10 cellular contexts compared by ENCODE assay signal in the genomic region with DNA sequence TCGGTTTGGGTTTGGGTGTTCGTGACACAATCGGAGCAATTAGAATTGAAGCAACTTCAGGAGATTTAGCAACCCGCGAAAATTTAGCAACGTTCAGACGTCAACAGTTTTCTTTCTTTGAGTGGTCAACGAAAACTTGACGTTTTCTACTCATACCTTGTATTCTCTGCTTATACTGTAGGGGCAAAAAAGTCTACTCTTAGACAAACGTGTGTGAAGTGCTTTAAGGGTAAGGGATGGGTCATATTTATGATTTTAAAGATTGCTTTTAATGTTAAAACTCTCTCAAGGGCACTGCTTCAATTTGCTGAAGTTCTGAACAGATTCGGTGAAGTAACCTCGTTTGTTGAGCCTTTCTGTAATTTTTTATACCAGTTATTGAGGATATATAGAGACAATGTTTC. TPM values are rescaled to one million over a fixed set of nuclear protein-coding genes. Genes with fewer than 3 reads are reported as not detected.
A peak's percentile ranks its signal among the peaks of the same experiment; 100 is the strongest.
DNase-seq lines count a peak whose midpoint lies in the region; ATAC-seq and TF ChIP-seq lines count a peak whose summit lies in the region.
"Had no signal": no experiment of that assay in that cellular context is flagged by ENCODE, and none has a peak within 500 bp of the region (broad histone marks: within the 10 kb centered on the region; RNA-seq: fewer than 3 reads in every experiment).

No MANE protein-coding gene starts in this region.

- H3K18ac ChIP-seq in trophoblast cell (ENCODE audit: low read length) = no peak overlapping the region

- no peak for TF ChIP-seq RAD21 in SK-N-SH (IDR thresholded peaks at IDR 0.05; ENCODE audit: low read length)

- H3K4me3 ChIP-seq in SK-N-SH (ENCODE audit: low read depth in 2 of 2, low read length in 1 of 2) (no peak overlapping the region), trophoblast cell (ENCODE audit: low read depth, low read length) (no peak overlapping the region), upper lobe of right lung (no peak overlapping the region)

- TF ChIP-seq CTCF in SK-N-SH (IDR thresholded peaks at IDR 0.05) = no peak
- TF ChIP-seq CTCF in upper lobe of right lung (IDR thresholded peaks at IDR 0.05) = no peak

- no peak overlapping the region for H2BK12ac ChIP-seq in trophoblast cell (ENCODE audit: low read length)

- no peak overlapping the region for H3K27ac ChIP-seq in SK-N-SH (ENCODE audit: low read depth in 2 of 2, low read length in 1 of 2)
- H3K27ac ChIP-seq in trophoblast cell (ENCODE audit: low read depth, low read length) = no peak overlapping the region
- no peak overlapping the region for H3K27ac ChIP-seq in upper lobe of right lung
- H3K27ac ChIP-seq: parathyroid adenoma had no signal

- no peaks in the 10 kb centered on the region for H3K79me1 ChIP-seq in trophoblast cell (ENCODE audit: low read length)

- H3K9me2 ChIP-seq in SK-N-SH = no peaks in the 10 kb centered on the region

- H3K4ac ChIP-seq in trophoblast cell (ENCODE audit: low read depth, low read length) = no peak overlapping the region

- POLR2A ChIA-PET in SK-N-SH (lab: Yijun Ruan, JAX) = interaction anchor here (0.6 kb wide), 1 partner anchor 133 kb away, joined by 3 read pairs; no protein-coding TSS in a partner anchor

- ATAC-seq in SK-N-SH treated with all-trans-retinoic acid at 6 μM for 48 hours (no peak), upper lobe of right lung (no peak), GM21825 (IDR thresholded peaks at IDR 0.05; ENCODE audit: unreplicated experiment) (no peak)

- H2BK5ac ChIP-seq in trophoblast cell (ENCODE audit: low read depth, low read length, poor library complexity) = no peak overlapping the region

- H3K4me1 ChIP-seq in SK-N-SH (ENCODE audit: control insufficient read depth in 1 of 2, insufficient read depth in 2 of 2, low read depth in 1 of 2, low read length in 1 of 2) (peaks cover 0 to 21% of the 10 kb centered on the region in 2 experiments; a peak in 1 of 4 replicates), trophoblast cell (ENCODE audit: control insufficient read depth in 1 of 2, insufficient read depth in 2 of 2, low read length in 2 of 2) (peaks cover 19 to 20% of the 10 kb centered on the region in 2 experiments), upper lobe of right lung (peaks cover 42% of the 10 kb centered on the region)
- H3K4me1 ChIP-seq: parathyroid adenoma had no signal

- H3F3A ChIP-seq in SK-N-SH (replicated peaks; ENCODE audit: insufficient read depth) = no peaks in the 10 kb centered on the region

- H2AFZ ChIP-seq in SK-N-SH (ENCODE audit: low read depth) (0 out of 2 replicates have a peak overlapping the region, but pooled peaks have one; percentile 8), trophoblast cell (ENCODE audit: insufficient read depth, low read length, poor library complexity) (no peak overlapping the region)
- H2AFZ ChIP-seq: parathyroid adenoma had no signal

- no peaks in the 10 kb centered on the region for H3K9me3 ChIP-seq in SK-N-SH
- peaks cover 13% of the 10 kb centered on the region for H3K9me3 ChIP-seq in trophoblast cell (ENCODE audit: insufficient read depth, low read depth, low read length)
- no peaks in the 10 kb centered on the region for H3K9me3 ChIP-seq in upper lobe of right lung

- TF ChIP-seq EP300 in SK-N-SH (IDR thresholded peaks at IDR 0.05; ENCODE audit: borderline replicate concordance in 1 of 2, low read depth in 1 of 2, low read length in 1 of 2) = no peak

- CTCF ChIA-PET in SK-N-SH (lab: Yijun Ruan, JAX) = interaction anchor here (0.7 to 2.9 kb wide), 3 partner anchors 9 to 484 kb away, joined by 3 to 7 read pairs (median 3); partner anchors contain the start of gene OTX1

- no peak overlapping the region for H4K12ac ChIP-seq in trophoblast cell (ENCODE audit: low read depth, low read length)

- H3K36me3 ChIP-seq in SK-N-SH (replicated peaks in 1 of 2; ENCODE audit: control insufficient read depth in 1 of 2, insufficient read depth in 2 of 2, low read length in 1 of 2) (no peaks in the 10 kb centered on the region), trophoblast cell (ENCODE audit: control insufficient read depth in 1 of 2, insufficient read depth in 2 of 2, low read length in 2 of 2) (no peaks in the 10 kb centered on the region), upper lobe of right lung (no peaks in the 10 kb centered on the region)

- 12% methylated on average over 11 of the region's 12 CpGs for WGBS in SK-N-SH (ENCODE audit: low lambda C conversion rate)
- no CpG with 5 or more reads among the region's 12 CpGs for WGBS in trophoblast cell (ENCODE audit: extremely low coverage, insufficient coverage, insufficient read length)

- H2AK5ac ChIP-seq in trophoblast cell (ENCODE audit: low read length) = no peak overlapping the region

- H4K91ac ChIP-seq in trophoblast cell (ENCODE audit: low read depth, low read length) = no peak overlapping the region

- H3K79me2 ChIP-seq in SK-N-SH (ENCODE audit: insufficient read depth) (no peaks in the 10 kb centered on the region), trophoblast cell (ENCODE audit: control insufficient read depth, insufficient read depth, low read length, poor library complexity) (no peaks in the 10 kb centered on the region)
- H3K79me2 ChIP-seq: parathyroid adenoma had no signal

- H3K9ac ChIP-seq in SK-N-SH = no peak overlapping the region
- no peak overlapping the region for H3K9ac ChIP-seq in trophoblast cell (ENCODE audit: low read length)
- H3K9ac ChIP-seq: parathyroid adenoma had no signal

- intact Hi-C loops in upper lobe of right lung (cut with DNase I) = no loop called here

- H3K4me2 ChIP-seq in SK-N-SH (no peak overlapping the region), trophoblast cell (ENCODE audit: low read length) (peak overlapping the region; percentile 45)

- no peak overlapping the region for H3K23ac ChIP-seq in trophoblast cell (ENCODE audit: low read length)

- H2BK120ac ChIP-seq in trophoblast cell (ENCODE audit: insufficient read depth, low read length, poor library complexity) = no peak overlapping the region

- H3K27me3 ChIP-seq in SK-N-SH (ENCODE audit: insufficient read depth) (peaks cover 46% of the 10 kb centered on the region), trophoblast cell (ENCODE audit: insufficient read depth, low read length) (peaks cover 50% of the 10 kb centered on the region), upper lobe of right lung (peaks cover 99% of the 10 kb centered on the region)

- no peaks in the 10 kb centered on the region; the same call in 1 of the 2 replicates for H4K20me1 ChIP-seq in SK-N-SH (ENCODE audit: insufficient read depth)

- DNase-seq in SK-N-SH (no peak), NCI-H2227 treated with DMSO at 0.1 percent for 48 hours (lab: John Stamatoyannopoulos, UW) (peak; percentile 29), dermis blood vessel endothelial cell (peak; percentile 21), trophoblast cell (peak; percentile 20 to 30), upper lobe of right lung (no peak), T-helper 9 cell (no peak)

- no peak overlapping the region for H4K8ac ChIP-seq in trophoblast cell (ENCODE audit: low read depth, low read length)

- H3K14ac ChIP-seq in trophoblast cell (ENCODE audit: low read length) = no peak overlapping the region

TF ChIP-seq in SK-N-SH, 30 proteins besides CTCF, POLR2A, EP300 and RAD21 (continues in another document):
- no peak for TF ChIP-seq RFX5 (IDR thresholded peaks at IDR 0.05; ENCODE audit: low read length)
- TF ChIP-seq GATA2 (CRISPR knock-in tag; IDR thresholded peaks at IDR 0.05) = no peak
- no peak for TF ChIP-seq FOXM1 (IDR thresholded peaks at IDR 0.05; ENCODE audit: low read depth)
- no peak; the same call in 1 of the 2 replicates for TF ChIP-seq EZH2phosphoT487 (IDR thresholded peaks at IDR 0.05; ENCODE audit: borderline replicate concordance, low read depth)
- no peak for TF ChIP-seq JUND (IDR thresholded peaks at IDR 0.05)
- 0 out of 2 replicates have a peak, but pooled peaks have one; percentile 40 for TF ChIP-seq POLR2AphosphoS5 (IDR thresholded peaks at IDR 0.05; ENCODE audit: low read depth, low read length)
- TF ChIP-seq, protein P1, sequence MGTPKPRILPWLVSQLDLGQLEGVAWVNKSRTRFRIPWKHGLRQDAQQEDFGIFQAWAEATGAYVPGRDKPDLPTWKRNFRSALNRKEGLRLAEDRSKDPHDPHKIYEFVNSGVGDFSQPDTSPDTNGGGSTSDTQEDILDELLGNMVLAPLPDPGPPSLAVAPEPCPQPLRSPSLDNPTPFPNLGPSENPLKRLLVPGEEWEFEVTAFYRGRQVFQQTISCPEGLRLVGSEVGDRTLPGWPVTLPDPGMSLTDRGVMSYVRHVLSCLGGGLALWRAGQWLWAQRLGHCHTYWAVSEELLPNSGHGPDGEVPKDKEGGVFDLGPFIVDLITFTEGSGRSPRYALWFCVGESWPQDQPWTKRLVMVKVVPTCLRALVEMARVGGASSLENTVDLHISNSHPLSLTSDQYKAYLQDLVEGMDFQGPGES (IDR thresholded peaks at IDR 0.05; ENCODE audit: low read depth, low read length) = no peak

TF ChIP-seq in SK-N-SH treated with all-trans-retinoic acid at 6 μM for 48 hours, 23 proteins besides CTCF, POLR2A, EP300 and RAD21:
- TF ChIP-seq POU6F1 (CRISPR knock-in tag; IDR thresholded peaks at IDR 0.05; ENCODE audit: borderline replicate concordance, low read depth) = no peak
- TF ChIP-seq ZFP3 (CRISPR knock-in tag; IDR thresholded peaks at IDR 0.05) = no peak
- no peak for TF ChIP-seq TCF4 (CRISPR knock-in tag; IDR thresholded peaks at IDR 0.05; ENCODE audit: borderline replicate concordance)
- no peak for TF ChIP-seq ZNF8 (CRISPR knock-in tag; IDR thresholded peaks at IDR 0.05)

RNA-seq across cellular contexts. Expression of gene OTX1, which starts 9.5 kb away (rescaled TPM):
- 0.15 and 0.20 TPM in 2 replicates for polyA plus RNA-seq in SK-N-SH (2012; rRNA removed)
- polyA plus RNA-seq in SK-N-SH (2012; cell fraction: cytosol; rRNA removed) = 0.12 and 0.13 TPM in 2 replicates
- polyA plus RNA-seq in SK-N-SH (2012; cell fraction: nucleus; rRNA removed) = 0.86 and 0.95 TPM in 2 replicates
- total RNA-seq in dermis blood vessel endothelial cell = 0.34 TPM in 1 of 2 replicates, not detected in the other
- polyA plus RNA-seq in trophoblast cell (2013) = 0.46 and 0.59 TPM in 2 replicates
- total RNA-seq in upper lobe of right lung = not detected
- total RNA-seq: glomerular endothelial cell had no signal

Comparison
In these comparisons a context has a peak if more than half of its experiments do, and no peak if none do; other contexts are left out.
1. DNase-seq: peak in NCI-H2227 treated with DMSO at 0.1 percent for 48 hours (single experiment), dermis blood vessel endothelial cell (single experiment) and trophoblast cell (2 of 2); none in SK-N-SH (single experiment), upper lobe of right lung (single experiment) and T-helper 9 cell (single experiment).